Comparison of ENCODE assay signal across 13 cellular contexts in genomic region chr17:78892520-78892919, GRCh38. TPM values are rescaled to one million over a fixed set of nuclear protein-coding genes. Genes with fewer than 3 reads are reported as not detected.
DNase-seq lines count a peak whose midpoint lies in the region; ATAC-seq and TF ChIP-seq lines count a peak whose summit lies in the region.
"Had no signal": no experiment of that assay in that cellular context is flagged by ENCODE, and none has a peak within 500 bp of the region (broad histone marks: within the 10 kb centered on the region; RNA-seq: fewer than 3 reads in every experiment).

No MANE protein-coding gene starts in this region.

- peaks cover 97% of the 10 kb centered on the region for H3K4me1 Mint-ChIP-seq in dendritic cell treated with granulocyte-macrophage colony-stimulating factor and Interleukin-4, amounts not matched to agents 40 ng/mL and 50 ng/mL, for 4 days (ENCODE audit: low read depth)

- H3K9me3 ChIP-seq in right atrium auricular region: no peaks in the 10 kb centered on the region

- CTCF ChIA-PET in GM10248 (lab: Yijun Ruan, JAX): no interaction called here

- intact Hi-C loops in Right ventricle myocardium superior (cut with DNase I): no loop called here
- intact Hi-C loops in dendritic cell treated with granulocyte-macrophage colony-stimulating factor and Interleukin-4, amounts not matched to agents 40 ng/mL and 50 ng/mL, for 4 days (cut with micrococcal nuclease): no loop called here

- ATAC-seq in Right ventricle myocardium superior (ENCODE audit: poor library complexity) (peak; percentile 5), GM18909 (IDR thresholded peaks at IDR 0.05; ENCODE audit: poor library complexity, unreplicated experiment) (no peak), HG02571 (IDR thresholded peaks at IDR 0.05; ENCODE audit: unreplicated experiment) (no peak)
- ATAC-seq: effector memory CD8-positive, alpha-beta T cell had no signal

- no peaks in the 10 kb centered on the region for H3K9me3 Mint-ChIP-seq in dendritic cell treated with granulocyte-macrophage colony-stimulating factor and Interleukin-4, amounts not matched to agents 40 ng/mL and 50 ng/mL, for 4 days
- H3K9me3 Mint-ChIP-seq: effector memory CD8-positive, alpha-beta T cell had no signal

- POLR2A ChIA-PET in GM10248 (lab: Yijun Ruan, JAX): no interaction called here

- DNase-seq in Right ventricle myocardium superior (no peak), right atrium auricular region (ENCODE audit: low spot score) (no peak), nucleus accumbens (lab: John Stamatoyannopoulos, UW) (peak in 33 of 56 donors; percentile 18 to 76 (median 50)), GM10248 (ENCODE audit: extremely low spot score) (no peak), OCI-M1 (lab: John Stamatoyannopoulos, UW) (no peak)
- DNase-seq: activated naive CD4-positive, alpha-beta T cell; effector memory CD8-positive, alpha-beta T cell; GDM1; NCI-H2029 had no signal

- peak overlapping the region; percentile 4 for H3K4me3 Mint-ChIP-seq in dendritic cell treated with granulocyte-macrophage colony-stimulating factor and Interleukin-4, amounts not matched to agents 40 ng/mL and 50 ng/mL, for 4 days
- H3K4me3 Mint-ChIP-seq: effector memory CD8-positive, alpha-beta T cell had no signal

- H3K27ac Mint-ChIP-seq in dendritic cell treated with granulocyte-macrophage colony-stimulating factor and Interleukin-4, amounts not matched to agents 40 ng/mL and 50 ng/mL, for 4 days: peak overlapping the region; percentile 87

- TF ChIP-seq CTCF in right atrium auricular region (IDR thresholded peaks at IDR 0.05): no peak
- no peak for TF ChIP-seq CTCF in GM10248 (IDR thresholded peaks at IDR 0.05; ENCODE audit: control extremely low read depth, extremely low read depth, low read depth, missing control alignments)

- no peak overlapping the region for H3K27ac ChIP-seq in right atrium auricular region
- H3K27ac ChIP-seq: VCaP had no signal

- H3K4me1 ChIP-seq in right atrium auricular region: peaks cover 0 to 78% of the 10 kb centered on the region in 2 donors

- H3K4me3 ChIP-seq in right atrium auricular region: no peak overlapping the region

- H3K36me3 Mint-ChIP-seq in dendritic cell treated with granulocyte-macrophage colony-stimulating factor and Interleukin-4, amounts not matched to agents 40 ng/mL and 50 ng/mL, for 4 days (ENCODE audit: low read depth): peaks cover 79% of the 10 kb centered on the region

- H3K27me3 Mint-ChIP-seq in dendritic cell treated with granulocyte-macrophage colony-stimulating factor and Interleukin-4, amounts not matched to agents 40 ng/mL and 50 ng/mL, for 4 days: no peaks in the 10 kb centered on the region

- no peaks in the 10 kb centered on the region for H3K36me3 ChIP-seq in right atrium auricular region

- no peaks in the 10 kb centered on the region for H3K27me3 ChIP-seq in right atrium auricular region

RNA-seq across cellular contexts. Expression of gene CEP295NL, which starts 10.5 kb away (rescaled TPM):
- total RNA-seq in Right ventricle myocardium superior (0.70 TPM), right atrium auricular region (1 to 10 TPM in 1 of 2 donors, under 1 TPM in 1; 0.83 to 1.1 TPM)

RNA-seq across cellular contexts. Expression of gene TIMP2, which starts 32.7 kb away (rescaled TPM):
- total RNA-seq in Right ventricle myocardium superior (114 TPM), right atrium auricular region (100 to 1,000 TPM in 1 of 2 donors, 10 to 100 TPM in 1; 99.1 to 158 TPM)

RNA-seq across cellular contexts. Expression of gene USP36, which starts 51.9 kb away (rescaled TPM):
- total RNA-seq in Right ventricle myocardium superior: 17.8 TPM
- total RNA-seq in right atrium auricular region: 10 to 100 TPM; 15.4 to 18.1 TPM

Comparison
In these comparisons a context has a peak if more than half of its experiments do, and no peak if none do; other contexts are left out.
1. DNase-seq: peak in nucleus accumbens (33 of 56); none in Right ventricle myocardium superior (single experiment), right atrium auricular region (single experiment), GM10248 (single experiment) and OCI-M1 (single experiment).